ENCODE assay signal across 8 cellular contexts in the genomic region with DNA sequence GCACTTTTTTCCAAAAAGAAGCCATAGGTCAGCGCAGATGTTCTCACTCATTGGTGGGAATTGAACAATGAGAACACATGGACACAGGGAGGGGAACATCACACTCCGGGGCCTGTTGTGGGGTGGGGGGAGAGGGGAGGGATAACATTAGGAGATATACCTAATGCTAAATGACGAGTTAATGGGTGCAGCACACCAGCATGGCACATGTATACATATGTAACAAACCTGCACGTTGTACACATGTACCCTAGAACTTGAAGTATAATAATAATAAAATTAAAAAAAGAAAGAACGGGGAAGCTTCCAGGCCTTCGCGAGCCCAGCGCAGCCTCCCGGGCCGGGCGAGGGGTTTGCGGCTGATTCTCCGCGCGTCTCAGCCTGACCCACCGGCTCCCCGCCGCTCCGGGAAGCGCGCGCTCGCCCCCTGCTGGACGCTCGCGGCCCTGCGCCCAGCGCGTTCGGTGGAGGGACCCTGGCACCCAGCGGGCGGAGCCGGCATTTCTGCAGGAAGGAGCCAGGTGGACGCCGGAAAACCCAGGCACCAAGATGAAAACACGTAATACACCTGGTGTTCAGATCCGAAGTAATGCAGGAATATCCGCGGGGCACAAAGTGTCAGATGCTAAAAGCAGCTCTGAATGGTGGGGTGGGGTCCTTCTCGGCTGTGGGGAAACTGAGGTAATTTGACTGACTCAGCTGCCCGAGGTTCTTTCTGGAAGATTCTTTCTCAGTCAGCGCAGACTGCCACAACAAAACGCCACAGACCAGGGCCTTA.
DNase-seq lines count a peak whose midpoint lies in the region; ATAC-seq and TF ChIP-seq lines count a peak whose summit lies in the region.
"Not testable (repeated sequence)": the region's sequence is repeated elsewhere in the genome, so short reads cannot be mapped to it uniquely, and the experiment has no call there.

No MANE protein-coding gene starts in this region.

- H3K4me3 ChIP-seq in epithelial cell of esophagus (ENCODE audit: low read length); lung: not testable (repeated sequence)

- peak; percentile 75 for TF ChIP-seq CTCF in AG09319 (IDR thresholded peaks at IDR 0.05; ENCODE audit: low read depth, low read length)
- TF ChIP-seq CTCF in epithelial cell of esophagus (IDR thresholded peaks at IDR 0.05; ENCODE audit: insufficient read depth, low read depth, low read length, missing control alignments), result peak; percentile 48
- TF ChIP-seq CTCF in lung (IDR thresholded peaks at IDR 0.05; ENCODE audit: control extremely low read depth, extremely low read depth), result peak; percentile 97

- H3K27ac ChIP-seq in lung (ENCODE audit: low read depth in 1 of 2, low read length in 1 of 2), result not testable (repeated sequence)

- in situ Hi-C loops in SK-MEL-5 (cut with HindIII; ENCODE audit: low pct_unique_long_range_greater_than_20kb, low sequenced_read_pairs), result loop anchor here (10.0 kb wide), 1 partner anchor 318 kb away; no protein-coding TSS in a partner anchor

- DNase-seq in AG09319 (ENCODE audit: extremely low read depth, low read depth), result not testable (repeated sequence)
- DNase-seq in GM19240 (ENCODE audit: insufficient read length, low spot score) (peak; percentile 75), NCI-H1417 (lab: John Stamatoyannopoulos, UW) (peak; percentile 70 to 81 (median 74)), SK-MEL-5 (ENCODE audit: low read depth, low spot score) (peak; percentile 65), activated T-helper 1 cell treated with Interleukin-2 at 50 U/mL for 16 hours (ENCODE audit: low read depth) (peak; percentile 47), epithelial cell of esophagus (ENCODE audit: low read depth) (peak; percentile 26), lung (ENCODE audit: low spot score) (peak; percentile 55)
- peak; percentile 43 for DNase-seq in stimulated activated CD4-positive, alpha-beta T cell treated with anti-CD3 and anti-CD28 coated beads, Interleukin-2, amount 100 ng/mL, for 4 hours (ENCODE audit: low read depth)

- not testable (repeated sequence) for H3K36me3 ChIP-seq in lung (ENCODE audit: control insufficient read depth in 2 of 2, insufficient read depth in 2 of 2, low read length in 2 of 2)

- not testable (repeated sequence) for H3K4me1 ChIP-seq in lung (ENCODE audit: control insufficient read depth in 2 of 2, insufficient read depth in 2 of 2, low read length in 2 of 2)

- not testable (repeated sequence) for H3K27me3 ChIP-seq in lung (ENCODE audit: control insufficient read depth, insufficient read depth)

- WGBS in lung, 2 donors, result 10 to 11% methylated on average over 43 of the region's 43 CpGs

- not testable (repeated sequence) for H3K9me3 ChIP-seq in lung (ENCODE audit: control insufficient read depth in 2 of 2, insufficient read depth in 1 of 2, low read length in 1 of 2)

- ATAC-seq in lung (ENCODE audit: insufficient read depth, low FRiP score), result peak; percentile 91
